ENCODE assay signal across 16 cellular contexts in genomic region chr21:33101300-33102005, GRCh38. TPM values are rescaled to one million over a fixed set of nuclear protein-coding genes. Genes with fewer than 3 reads are reported as not detected.
DNase-seq lines count a peak whose midpoint lies in the region; ATAC-seq, FAIRE-seq and TF ChIP-seq lines count a peak whose summit lies in the region.
"Had no signal": no experiment of that assay in that cellular context is flagged by ENCODE, and none has a peak within 500 bp of the region (broad histone marks: within the 10 kb centered on the region; RNA-seq: fewer than 3 reads in every experiment).

No MANE protein-coding gene starts in this region.

- CTCF ChIA-PET in WTC11 (lab: Charles Lee), result interaction anchor here (1.4 kb wide), 1 partner anchor 26 kb away, joined by 7 read pairs; no protein-coding TSS in a partner anchor

- peaks cover 18% of the 10 kb centered on the region for H3K27me3 Mint-ChIP-seq in WTC11 (ENCODE audit: low read depth)
- H3K27me3 Mint-ChIP-seq: activated naive CD8-positive, alpha-beta T cell had no signal

- POLR2A ChIA-PET in WTC11 (lab: Charles Lee), result no interaction called here

- H3K36me3 ChIP-seq in mesodermal cell (ENCODE audit: control insufficient read depth, insufficient read depth, low read length), result no peaks in the 10 kb centered on the region
- H3K36me3 ChIP-seq: breast epithelium, right atrium auricular region had no signal

- peaks cover 53% of the 10 kb centered on the region for H3K4me1 Mint-ChIP-seq in WTC11
- H3K4me1 Mint-ChIP-seq: nephron had no signal

- ATAC-seq in HG02759 (IDR thresholded peaks at IDR 0.05; ENCODE audit: unreplicated experiment) (peak; percentile 48), WTC11 (peak; percentile 36), GM21526 (IDR thresholded peaks at IDR 0.05; ENCODE audit: low FRiP score, unreplicated experiment) (no peak)
- ATAC-seq: left ventricle myocardium superior had no signal

- H3K36me3 Mint-ChIP-seq in WTC11, result peaks cover 21% of the 10 kb centered on the region
- H3K36me3 Mint-ChIP-seq: activated naive CD8-positive, alpha-beta T cell had no signal

- DNase-seq in CD1c-positive myeloid dendritic cell (ENCODE audit: extremely low spot score) (peak; percentile 80), WTC11 (ENCODE audit: low spot score) (peak; percentile 32), iPS-NIHi11 (ENCODE audit: low spot score) (no peak), frontal cortex (ENCODE audit: low spot score in 2 of 2) (no peak), mesenteric fat pad (ENCODE audit: low spot score) (no peak)
- DNase-seq: activated CD4-positive, alpha-beta T cell treated with anti-CD3 and anti-CD28 coated beads for 4 hours; left ventricle myocardium superior had no signal

- no peak for TF ChIP-seq CTCF in WTC11 (IDR thresholded peaks at IDR 0.05)

- 64 to 74% methylated on average over 21 to 26 of the region's 32 CpGs for WGBS in mesodermal cell (ENCODE audit: insufficient coverage in 2 of 2), 2 experiments

- H3K4me3 ChIP-seq in mesodermal cell (ENCODE audit: extremely low read depth, insufficient read depth, low read length, poor library complexity, severe bottlenecking), result no peak overlapping the region
- H3K4me3 ChIP-seq: breast epithelium, right atrium auricular region had no signal

- H3K9me3 Mint-ChIP-seq in WTC11, result peaks cover 20% of the 10 kb centered on the region

- no peak overlapping the region for H3K4me3 Mint-ChIP-seq in WTC11
- H3K4me3 Mint-ChIP-seq: activated naive CD8-positive, alpha-beta T cell; nephron had no signal

- peak overlapping the region; percentile 10 for H3K27ac ChIP-seq in mesodermal cell (ENCODE audit: low read depth, low read length, severe bottlenecking)
- H3K27ac ChIP-seq: breast epithelium, right atrium auricular region had no signal

- H3K27ac Mint-ChIP-seq in WTC11, result no peak overlapping the region
- H3K27ac Mint-ChIP-seq: activated naive CD8-positive, alpha-beta T cell; nephron had no signal

- no peaks in the 10 kb centered on the region for H3K4me1 ChIP-seq in mesodermal cell (ENCODE audit: control insufficient read depth, insufficient read depth, low read length, poor library complexity, severe bottlenecking)
- H3K4me1 ChIP-seq: breast epithelium, right atrium auricular region had no signal

- no peaks in the 10 kb centered on the region for H3K9me3 ChIP-seq in mesodermal cell (ENCODE audit: control insufficient read depth, low read length)
- H3K9me3 ChIP-seq: breast epithelium, right atrium auricular region had no signal

- FAIRE-seq in frontal cortex (lab: Jason Lieb, UNC), result no peak

TF ChIP-seq in WTC11, 78 proteins besides CTCF, POLR2A, EP300 and RAD21:
- TF ChIP-seq IRF2 (CRISPR knock-in tag; IDR thresholded peaks at IDR 0.05; ENCODE audit: borderline replicate concordance, low read depth) (no peak), ZNF219 (CRISPR knock-in tag; IDR thresholded peaks at IDR 0.05; ENCODE audit: borderline replicate concordance) (0 out of 2 replicates have a peak, but pooled peaks have one; percentile 30)
- TF ChIP-seq, protein P1, sequence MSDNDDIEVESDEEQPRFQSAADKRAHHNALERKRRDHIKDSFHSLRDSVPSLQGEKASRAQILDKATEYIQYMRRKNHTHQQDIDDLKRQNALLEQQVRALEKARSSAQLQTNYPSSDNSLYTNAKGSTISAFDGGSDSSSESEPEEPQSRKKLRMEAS (CRISPR knock-in tag; IDR thresholded peaks at IDR 0.05), result peak; percentile 57

RNA-seq across cellular contexts. Expression of gene OLIG1, which starts 31.5 kb away (rescaled TPM):
- total RNA-seq in WTC11 (2021) (2.1 to 2.4 TPM (median 2.2 TPM) in 3 replicates), frontal cortex (6.1 TPM), mesenteric fat pad (not detected)
- polyA plus RNA-seq in mesodermal cell (2013, experiment 1 of 2), result not detected
- not detected for polyA plus RNA-seq in mesodermal cell (2013, experiment 2 of 2)
- total RNA-seq: breast epithelium; right atrium auricular region; T-helper 2 cell treated with Interferon-gamma antibody and Interleukin-4, amounts not matched to agents 100 ng/mL and 5 ng/mL, for 36 hours had no signal
- polyA plus RNA-seq: AG04450 had no signal

Comparison
In these comparisons a context has a peak if more than half of its experiments do, and no peak if none do; other contexts are left out.
1. DNase-seq: peak in CD1c-positive myeloid dendritic cell (single experiment) and WTC11 (single experiment); none in iPS-NIHi11 (single experiment), frontal cortex (0 of 2) and mesenteric fat pad (single experiment).